ENCODE assay signal across 1 cellular context in the genomic region with DNA sequence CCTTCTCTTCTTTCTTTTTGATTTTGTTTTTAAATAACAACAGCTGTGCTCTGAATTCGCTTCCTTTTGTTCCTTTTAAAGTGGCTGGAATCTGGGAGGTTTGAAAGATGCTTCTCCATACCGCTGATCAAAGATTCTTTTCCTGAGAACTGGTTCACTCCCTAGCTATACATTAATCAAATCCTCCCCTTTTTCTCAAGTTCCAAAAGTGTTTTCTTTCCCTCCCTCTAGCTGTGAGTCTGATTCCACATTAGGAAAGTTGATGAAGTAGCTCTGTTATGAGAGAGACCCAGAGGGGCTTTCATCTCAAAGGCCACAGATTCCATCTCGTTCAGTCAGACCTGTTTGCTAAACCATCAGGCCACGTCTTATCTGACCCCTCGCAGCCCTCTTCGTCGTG.
TF ChIP-seq lines count a peak whose summit lies in the region.

No MANE protein-coding gene starts in this region.

TF ChIP-seq in GM23338, 12 proteins besides CTCF, POLR2A, EP300 and RAD21 (continued from another document):
- TF ChIP-seq, protein P1, sequence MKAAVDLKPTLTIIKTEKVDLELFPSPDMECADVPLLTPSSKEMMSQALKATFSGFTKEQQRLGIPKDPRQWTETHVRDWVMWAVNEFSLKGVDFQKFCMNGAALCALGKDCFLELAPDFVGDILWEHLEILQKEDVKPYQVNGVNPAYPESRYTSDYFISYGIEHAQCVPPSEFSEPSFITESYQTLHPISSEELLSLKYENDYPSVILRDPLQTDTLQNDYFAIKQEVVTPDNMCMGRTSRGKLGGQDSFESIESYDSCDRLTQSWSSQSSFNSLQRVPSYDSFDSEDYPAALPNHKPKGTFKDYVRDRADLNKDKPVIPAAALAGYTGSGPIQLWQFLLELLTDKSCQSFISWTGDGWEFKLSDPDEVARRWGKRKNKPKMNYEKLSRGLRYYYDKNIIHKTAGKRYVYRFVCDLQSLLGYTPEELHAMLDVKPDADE (IDR thresholded peaks at IDR 0.05): no peak
- TF ChIP-seq, protein P2, sequence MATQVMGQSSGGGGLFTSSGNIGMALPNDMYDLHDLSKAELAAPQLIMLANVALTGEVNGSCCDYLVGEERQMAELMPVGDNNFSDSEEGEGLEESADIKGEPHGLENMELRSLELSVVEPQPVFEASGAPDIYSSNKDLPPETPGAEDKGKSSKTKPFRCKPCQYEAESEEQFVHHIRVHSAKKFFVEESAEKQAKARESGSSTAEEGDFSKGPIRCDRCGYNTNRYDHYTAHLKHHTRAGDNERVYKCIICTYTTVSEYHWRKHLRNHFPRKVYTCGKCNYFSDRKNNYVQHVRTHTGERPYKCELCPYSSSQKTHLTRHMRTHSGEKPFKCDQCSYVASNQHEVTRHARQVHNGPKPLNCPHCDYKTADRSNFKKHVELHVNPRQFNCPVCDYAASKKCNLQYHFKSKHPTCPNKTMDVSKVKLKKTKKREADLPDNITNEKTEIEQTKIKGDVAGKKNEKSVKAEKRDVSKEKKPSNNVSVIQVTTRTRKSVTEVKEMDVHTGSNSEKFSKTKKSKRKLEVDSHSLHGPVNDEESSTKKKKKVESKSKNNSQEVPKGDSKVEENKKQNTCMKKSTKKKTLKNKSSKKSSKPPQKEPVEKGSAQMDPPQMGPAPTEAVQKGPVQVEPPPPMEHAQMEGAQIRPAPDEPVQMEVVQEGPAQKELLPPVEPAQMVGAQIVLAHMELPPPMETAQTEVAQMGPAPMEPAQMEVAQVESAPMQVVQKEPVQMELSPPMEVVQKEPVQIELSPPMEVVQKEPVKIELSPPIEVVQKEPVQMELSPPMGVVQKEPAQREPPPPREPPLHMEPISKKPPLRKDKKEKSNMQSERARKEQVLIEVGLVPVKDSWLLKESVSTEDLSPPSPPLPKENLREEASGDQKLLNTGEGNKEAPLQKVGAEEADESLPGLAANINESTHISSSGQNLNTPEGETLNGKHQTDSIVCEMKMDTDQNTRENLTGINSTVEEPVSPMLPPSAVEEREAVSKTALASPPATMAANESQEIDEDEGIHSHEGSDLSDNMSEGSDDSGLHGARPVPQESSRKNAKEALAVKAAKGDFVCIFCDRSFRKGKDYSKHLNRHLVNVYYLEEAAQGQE (IDR thresholded peaks at IDR 0.05; ENCODE audit: unreplicated experiment): no peak
